Comparison of ENCODE assay signal across 13 cellular contexts in genomic region chr3:194773666-194774455, GRCh38.
DNase-seq lines count a peak whose midpoint lies in the region; ATAC-seq and TF ChIP-seq lines count a peak whose summit lies in the region.
"Had no signal": no experiment of that assay in that cellular context is flagged by ENCODE, and none has a peak within 500 bp of the region (broad histone marks: within the 10 kb centered on the region; RNA-seq: fewer than 3 reads in every experiment).

No MANE protein-coding gene starts in this region.

- intact Hi-C loops in esophagus squamous epithelium (cut with DNase I), result no loop called here
- intact Hi-C loops in sigmoid colon (cut with DNase I), result loop anchor here (5.0 kb wide), 1 partner anchor 328 kb away; no protein-coding TSS in a partner anchor

- H3K27ac ChIP-seq in esophagus squamous epithelium (peak overlapping the region in 3 of 4 donors; percentile 12 to 69 (median 41)), sigmoid colon (peak overlapping the region in 1 of 4 donors; percentile 36), WERI-Rb-1 (no peak overlapping the region)

- no peak for TF ChIP-seq CTCF in esophagus squamous epithelium (IDR thresholded peaks at IDR 0.05)
- TF ChIP-seq CTCF in sigmoid colon (IDR thresholded peaks at IDR 0.05), result no peak
- TF ChIP-seq CTCF in WERI-Rb-1 (IDR thresholded peaks at IDR 0.05; ENCODE audit: low read depth, low read length), result no peak

- TF ChIP-seq EP300 in sigmoid colon (IDR thresholded peaks at IDR 0.05), result no peak

- DNase-seq in NCI-H1105 treated with DMSO at 0.1 percent for 48 hours (lab: John Stamatoyannopoulos, UW) (peak; percentile 6), NCI-H1105 (lab: John Stamatoyannopoulos, UW) (no peak), NCI-H345 treated with DMSO at 0.1 percent for 48 hours (lab: John Stamatoyannopoulos, UW; ENCODE audit: unreplicated experiment) (peak; percentile 50), esophagus squamous epithelium (lab: John Stamatoyannopoulos, UW) (no peak), sigmoid colon (peak; percentile 56), HuH-7 (ENCODE audit: low spot score) (no peak), WERI-Rb-1 (no peak)
- DNase-seq: 8988T; activated naive CD4-positive, alpha-beta T cell; COR-L47; effector CD8-positive, alpha-beta T cell had no signal

- 43 to 47% methylated on average over 6 of the region's 6 CpGs for WGBS in esophagus squamous epithelium, 2 donors
- 58 to 63% methylated on average over 6 of the region's 6 CpGs for WGBS in sigmoid colon, 2 donors

- TF ChIP-seq POLR2A in esophagus squamous epithelium (IDR thresholded peaks at IDR 0.05) (no peak), sigmoid colon (IDR thresholded peaks at IDR 0.05) (no peak)

- H3K4me1 ChIP-seq in esophagus squamous epithelium, result peaks cover 16 to 58% (median 21%) of the 10 kb centered on the region in 3 donors
- H3K4me1 ChIP-seq in sigmoid colon, result peaks cover 0 to 9% (median 7%) of the 10 kb centered on the region in 4 donors

- H3K4me3 ChIP-seq in esophagus squamous epithelium (no peak overlapping the region), sigmoid colon (no peak overlapping the region), WERI-Rb-1 (ENCODE audit: low read depth, low read length) (no peak overlapping the region)

- no peak for ATAC-seq in GM18861 (IDR thresholded peaks at IDR 0.05; ENCODE audit: unreplicated experiment)
- ATAC-seq: activated CD4-positive, CD25-positive, alpha-beta regulatory T cell treated with anti-CD3 and anti-CD28 coated beads, Interleukin-2, amount 50 U/mL, for 24 hours had no signal

- no peaks in the 10 kb centered on the region for H3K9me3 ChIP-seq in esophagus squamous epithelium
- H3K9me3 ChIP-seq in sigmoid colon, result no peaks in the 10 kb centered on the region
- H3K9me3 ChIP-seq in WERI-Rb-1 (ENCODE audit: severe bottlenecking), result no peaks in the 10 kb centered on the region

- no peaks in the 10 kb centered on the region for H3K27me3 ChIP-seq in esophagus squamous epithelium
- H3K27me3 ChIP-seq in sigmoid colon, result no peaks in the 10 kb centered on the region
- H3K27me3 ChIP-seq in WERI-Rb-1 (ENCODE audit: insufficient read depth, low read depth, severe bottlenecking), result no peaks in the 10 kb centered on the region

- H3K36me3 ChIP-seq in esophagus squamous epithelium (no peaks in the 10 kb centered on the region), sigmoid colon (no peaks in the 10 kb centered on the region), WERI-Rb-1 (no peaks in the 10 kb centered on the region)

Comparison
In these comparisons a context has a peak if more than half of its experiments do, and no peak if none do; other contexts are left out.
1. DNase-seq: peak in NCI-H1105 treated with DMSO at 0.1 percent for 48 hours (single experiment), NCI-H345 treated with DMSO at 0.1 percent for 48 hours (single experiment) and sigmoid colon (single experiment); none in NCI-H1105 (single experiment), esophagus squamous epithelium (single experiment), HuH-7 (single experiment) and WERI-Rb-1 (single experiment).